1 cellular context compared by ENCODE assay signal in genomic region chr16:51431517-51432241, GRCh38.
TF ChIP-seq lines count a peak whose summit lies in the region.

No MANE protein-coding gene starts in this region.

TF ChIP-seq in HEK293, 187 proteins besides CTCF, POLR2A, EP300 and RAD21 (continued from another document and continues in another):
- TF ChIP-seq ZNF530 (tag by site-specific recombination; IDR thresholded peaks at IDR 0.05; ENCODE audit: low read depth) = no peak
- TF ChIP-seq, protein P1, sequence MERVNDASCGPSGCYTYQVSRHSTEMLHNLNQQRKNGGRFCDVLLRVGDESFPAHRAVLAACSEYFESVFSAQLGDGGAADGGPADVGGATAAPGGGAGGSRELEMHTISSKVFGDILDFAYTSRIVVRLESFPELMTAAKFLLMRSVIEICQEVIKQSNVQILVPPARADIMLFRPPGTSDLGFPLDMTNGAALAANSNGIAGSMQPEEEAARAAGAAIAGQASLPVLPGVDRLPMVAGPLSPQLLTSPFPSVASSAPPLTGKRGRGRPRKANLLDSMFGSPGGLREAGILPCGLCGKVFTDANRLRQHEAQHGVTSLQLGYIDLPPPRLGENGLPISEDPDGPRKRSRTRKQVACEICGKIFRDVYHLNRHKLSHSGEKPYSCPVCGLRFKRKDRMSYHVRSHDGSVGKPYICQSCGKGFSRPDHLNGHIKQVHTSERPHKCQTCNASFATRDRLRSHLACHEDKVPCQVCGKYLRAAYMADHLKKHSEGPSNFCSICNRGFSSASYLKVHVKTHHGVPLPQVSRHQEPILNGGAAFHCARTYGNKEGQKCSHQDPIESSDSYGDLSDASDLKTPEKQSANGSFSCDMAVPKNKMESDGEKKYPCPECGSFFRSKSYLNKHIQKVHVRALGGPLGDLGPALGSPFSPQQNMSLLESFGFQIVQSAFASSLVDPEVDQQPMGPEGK (tag by site-specific recombination; IDR thresholded peaks at IDR 0.05) = no peak
- TF ChIP-seq SP3 (tag by site-specific recombination; IDR thresholded peaks at IDR 0.05) = no peak
- no peak for TF ChIP-seq ZNF311 (tag by site-specific recombination; IDR thresholded peaks at IDR 0.05; ENCODE audit: borderline replicate concordance)
- no peak for TF ChIP-seq ZNF140 (tag by site-specific recombination; IDR thresholded peaks at IDR 0.05)
- TF ChIP-seq ZNF274 (IDR thresholded peaks at IDR 0.05; ENCODE audit: low read length) = no peak
- no peak for TF ChIP-seq ZNF274 (tag by site-specific recombination; IDR thresholded peaks at IDR 0.05; ENCODE audit: borderline replicate concordance)
- TF ChIP-seq ZNF398 (tag by site-specific recombination; IDR thresholded peaks at IDR 0.05) = no peak
- no peak for TF ChIP-seq ZNF146 (tag by site-specific recombination; IDR thresholded peaks at IDR 0.05)
- TF ChIP-seq ZNF292 (tag by site-specific recombination; IDR thresholded peaks at IDR 0.05; ENCODE audit: borderline replicate concordance, low read depth) = no peak
- no peak for TF ChIP-seq ZNF16 (tag by site-specific recombination; IDR thresholded peaks at IDR 0.05; ENCODE audit: low read depth)
- no peak for TF ChIP-seq ZNF48 (tag by site-specific recombination; IDR thresholded peaks at IDR 0.05)
- TF ChIP-seq, protein P2, sequence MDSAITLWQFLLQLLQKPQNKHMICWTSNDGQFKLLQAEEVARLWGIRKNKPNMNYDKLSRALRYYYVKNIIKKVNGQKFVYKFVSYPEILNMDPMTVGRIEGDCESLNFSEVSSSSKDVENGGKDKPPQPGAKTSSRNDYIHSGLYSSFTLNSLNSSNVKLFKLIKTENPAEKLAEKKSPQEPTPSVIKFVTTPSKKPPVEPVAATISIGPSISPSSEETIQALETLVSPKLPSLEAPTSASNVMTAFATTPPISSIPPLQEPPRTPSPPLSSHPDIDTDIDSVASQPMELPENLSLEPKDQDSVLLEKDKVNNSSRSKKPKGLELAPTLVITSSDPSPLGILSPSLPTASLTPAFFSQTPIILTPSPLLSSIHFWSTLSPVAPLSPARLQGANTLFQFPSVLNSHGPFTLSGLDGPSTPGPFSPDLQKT (IDR thresholded peaks at IDR 0.05; ENCODE audit: borderline replicate concordance, low read depth, low read length) = no peak
- TF ChIP-seq ZNF529 (tag by site-specific recombination; IDR thresholded peaks at IDR 0.05; ENCODE audit: insufficient replicate concordance) = no peak
- TF ChIP-seq BCL11A (tag by site-specific recombination; IDR thresholded peaks at IDR 0.05; ENCODE audit: low read depth) = no peak
- TF ChIP-seq, protein P3, sequence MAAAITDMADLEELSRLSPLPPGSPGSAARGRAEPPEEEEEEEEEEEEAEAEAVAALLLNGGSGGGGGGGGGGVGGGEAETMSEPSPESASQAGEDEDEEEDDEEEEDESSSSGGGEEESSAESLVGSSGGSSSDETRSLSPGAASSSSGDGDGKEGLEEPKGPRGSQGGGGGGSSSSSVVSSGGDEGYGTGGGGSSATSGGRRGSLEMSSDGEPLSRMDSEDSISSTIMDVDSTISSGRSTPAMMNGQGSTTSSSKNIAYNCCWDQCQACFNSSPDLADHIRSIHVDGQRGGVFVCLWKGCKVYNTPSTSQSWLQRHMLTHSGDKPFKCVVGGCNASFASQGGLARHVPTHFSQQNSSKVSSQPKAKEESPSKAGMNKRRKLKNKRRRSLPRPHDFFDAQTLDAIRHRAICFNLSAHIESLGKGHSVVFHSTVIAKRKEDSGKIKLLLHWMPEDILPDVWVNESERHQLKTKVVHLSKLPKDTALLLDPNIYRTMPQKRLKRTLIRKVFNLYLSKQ (tag by site-specific recombination; IDR thresholded peaks at IDR 0.05; ENCODE audit: borderline replicate concordance) = no peak
- peak; percentile 70 for TF ChIP-seq ZNF24 (tag by site-specific recombination; IDR thresholded peaks at IDR 0.05)
- TF ChIP-seq TCF7L2 (IDR thresholded peaks at IDR 0.05; ENCODE audit: borderline replicate concordance, low read depth, low read length) = no peak
- TF ChIP-seq, protein P4, sequence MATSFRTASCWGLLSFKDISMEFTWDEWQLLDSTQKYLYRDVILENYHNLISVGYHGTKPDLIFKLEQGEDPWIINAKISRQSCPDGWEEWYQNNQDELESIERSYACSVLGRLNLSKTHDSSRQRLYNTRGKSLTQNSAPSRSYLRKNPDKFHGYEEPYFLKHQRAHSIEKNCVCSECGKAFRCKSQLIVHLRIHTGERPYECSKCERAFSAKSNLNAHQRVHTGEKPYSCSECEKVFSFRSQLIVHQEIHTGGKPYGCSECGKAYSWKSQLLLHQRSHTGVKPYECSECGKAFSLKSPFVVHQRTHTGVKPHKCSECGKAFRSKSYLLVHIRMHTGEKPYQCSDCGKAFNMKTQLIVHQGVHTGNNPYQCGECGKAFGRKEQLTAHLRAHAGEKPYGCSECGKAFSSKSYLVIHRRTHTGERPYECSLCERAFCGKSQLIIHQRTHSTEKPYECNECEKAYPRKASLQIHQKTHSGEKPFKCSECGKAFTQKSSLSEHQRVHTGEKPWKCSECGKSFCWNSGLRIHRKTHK (tag by site-specific recombination; IDR thresholded peaks at IDR 0.05) = no peak
- 0 out of 2 replicates have a peak, but pooled peaks have one; percentile 24 for TF ChIP-seq RBAK (tag by site-specific recombination; IDR thresholded peaks at IDR 0.05)
- TF ChIP-seq PRDM1 (tag by site-specific recombination; IDR thresholded peaks at IDR 0.05) = peak; percentile 49; the same call in 1 of the 2 replicates
- TF ChIP-seq ZNF747 (tag by site-specific recombination; IDR thresholded peaks at IDR 0.05) = no peak
- peak; percentile 53 for TF ChIP-seq ZXDB (tag by site-specific recombination; IDR thresholded peaks at IDR 0.05)
- no peak for TF ChIP-seq ZNF23 (tag by site-specific recombination; IDR thresholded peaks at IDR 0.05; ENCODE audit: borderline replicate concordance)
- peak; percentile 17; the same call in 1 of the 2 replicates for TF ChIP-seq ZSCAN30 (tag by site-specific recombination; IDR thresholded peaks at IDR 0.05)
- TF ChIP-seq ZSCAN16 (tag by site-specific recombination; IDR thresholded peaks at IDR 0.05) = no peak
- TF ChIP-seq ZBTB20 (tag by site-specific recombination; IDR thresholded peaks at IDR 0.05) = no peak
- TF ChIP-seq ZBTB7A (tag by site-specific recombination; IDR thresholded peaks at IDR 0.05; ENCODE audit: low read depth) = no peak
- no peak for TF ChIP-seq ZNF175 (tag by site-specific recombination; IDR thresholded peaks at IDR 0.05)
- no peak for TF ChIP-seq ZNF701 (tag by site-specific recombination; IDR thresholded peaks at IDR 0.05)
- no peak for TF ChIP-seq ZNF132 (tag by site-specific recombination; IDR thresholded peaks at IDR 0.05; ENCODE audit: borderline replicate concordance)
- no peak for TF ChIP-seq ZSCAN5A (tag by site-specific recombination; IDR thresholded peaks at IDR 0.05)
- TF ChIP-seq ZNF121 (tag by site-specific recombination; IDR thresholded peaks at IDR 0.05) = no peak
- TF ChIP-seq IKZF3 (tag by site-specific recombination; IDR thresholded peaks at IDR 0.05) = peak; percentile 54; the same call in 1 of the 2 replicates
- no peak for TF ChIP-seq ZNF280D (tag by site-specific recombination; IDR thresholded peaks at IDR 0.05)
- 0 out of 2 replicates have a peak, but pooled peaks have one; percentile 19 for TF ChIP-seq MZF1 (tag by site-specific recombination; IDR thresholded peaks at IDR 0.05; ENCODE audit: borderline replicate concordance)
- TF ChIP-seq REPIN1 (tag by site-specific recombination; IDR thresholded peaks at IDR 0.05; ENCODE audit: low read depth) = no peak
- no peak for TF ChIP-seq ZSCAN23 (tag by site-specific recombination; IDR thresholded peaks at IDR 0.05)
- no peak for TF ChIP-seq ZNF626 (tag by site-specific recombination; IDR thresholded peaks at IDR 0.05)
- TF ChIP-seq KLF10 (tag by site-specific recombination; IDR thresholded peaks at IDR 0.05) = no peak
- TF ChIP-seq OSR2 (tag by site-specific recombination; IDR thresholded peaks at IDR 0.05) = peak; percentile 58
- TF ChIP-seq ZNF211 (tag by site-specific recombination; IDR thresholded peaks at IDR 0.05; ENCODE audit: low read depth) = no peak
- no peak for TF ChIP-seq KLF1 (tag by site-specific recombination; IDR thresholded peaks at IDR 0.05)
- TF ChIP-seq PRDM10 (tag by site-specific recombination; IDR thresholded peaks at IDR 0.05) = 0 out of 2 replicates have a peak, but pooled peaks have one; percentile 37
- no peak for TF ChIP-seq ZNF114 (tag by site-specific recombination; IDR thresholded peaks at IDR 0.05)
- TF ChIP-seq ZNF660 (tag by site-specific recombination; IDR thresholded peaks at IDR 0.05) = no peak
- TF ChIP-seq ZNF324 (tag by site-specific recombination; IDR thresholded peaks at IDR 0.05) = no peak
- TF ChIP-seq, protein P5, sequence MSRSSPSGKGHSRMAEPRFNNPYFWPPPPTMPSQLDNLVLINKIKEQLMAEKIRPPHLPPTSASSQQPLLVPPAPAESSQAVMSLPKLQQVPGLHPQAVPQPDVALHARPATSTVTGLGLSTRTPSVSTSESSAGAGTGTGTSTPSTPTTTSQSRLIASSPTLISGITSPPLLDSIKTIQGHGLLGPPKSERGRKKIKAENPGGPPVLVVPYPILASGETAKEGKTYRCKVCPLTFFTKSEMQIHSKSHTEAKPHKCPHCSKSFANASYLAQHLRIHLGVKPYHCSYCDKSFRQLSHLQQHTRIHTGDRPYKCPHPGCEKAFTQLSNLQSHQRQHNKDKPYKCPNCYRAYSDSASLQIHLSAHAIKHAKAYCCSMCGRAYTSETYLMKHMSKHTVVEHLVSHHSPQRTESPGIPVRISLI (tag by site-specific recombination; IDR thresholded peaks at IDR 0.05) = no peak
- TF ChIP-seq ZNF239 (tag by site-specific recombination; IDR thresholded peaks at IDR 0.05) = no peak
- peak; percentile 87 for TF ChIP-seq SP7 (tag by site-specific recombination; IDR thresholded peaks at IDR 0.05)
- no peak for TF ChIP-seq ZBTB8A (tag by site-specific recombination; IDR thresholded peaks at IDR 0.05)
